21 cellular contexts compared by ENCODE assay signal in genomic region chr3:128062033-128062745, GRCh38. TPM values are rescaled to one million over a fixed set of nuclear protein-coding genes. Genes with fewer than 3 reads are reported as not detected.
DNase-seq lines count a peak whose midpoint lies in the region; ATAC-seq and TF ChIP-seq lines count a peak whose summit lies in the region.
"Had no signal": no experiment of that assay in that cellular context is flagged by ENCODE, and none has a peak within 500 bp of the region (broad histone marks: within the 10 kb centered on the region; RNA-seq: fewer than 3 reads in every experiment).

No MANE protein-coding gene starts in this region.

- H3K36me3 ChIP-seq in CD8-positive, alpha-beta T cell (ENCODE audit: insufficient read depth, low read length), result peaks cover 68% of the 10 kb centered on the region
- peaks cover 58% of the 10 kb centered on the region for H3K36me3 ChIP-seq in H7 (replicated peaks; ENCODE audit: control insufficient read depth, insufficient read depth, low read length)
- H3K36me3 ChIP-seq in mesenchymal stem cell (ENCODE audit: control insufficient read depth in 1 of 2, insufficient read depth in 2 of 2, low read depth in 1 of 2, low read length in 2 of 2), result peaks cover 67 to 94% of the 10 kb centered on the region in 2 experiments

- H3K27ac ChIP-seq in CD8-positive, alpha-beta T cell (ENCODE audit: low read depth, low read length), result no peak overlapping the region
- peak overlapping the region; percentile 34 for H3K27ac ChIP-seq in mesenchymal stem cell (ENCODE audit: low read length, poor library complexity, severe bottlenecking)
- H3K27ac ChIP-seq: PC-9, SK-N-MC, tibial artery had no signal

- peaks cover 1% of the 10 kb centered on the region for H3K4me1 Mint-ChIP-seq in CD8-positive, alpha-beta T cell (ENCODE audit: low read depth)
- H3K4me1 Mint-ChIP-seq in activated naive CD8-positive, alpha-beta T cell treated with anti-CD3 and anti-CD28 coated beads, Interleukin-2, amount 50 U/mL, for 24 hours, result peaks cover 2% of the 10 kb centered on the region
- no peaks in the 10 kb centered on the region for H3K4me1 Mint-ChIP-seq in progenitor cell of endocrine pancreas (ENCODE audit: low read depth)
- H3K4me1 Mint-ChIP-seq: B cell had no signal

- DNase-seq in CD8-positive, alpha-beta T cell, result no peak
- DNase-seq in H7 (peak; percentile 2), mesenchymal stem cell (no peak), progenitor cell of endocrine pancreas (ENCODE audit: low spot score, unreplicated experiment) (no peak), foreskin fibroblast (no peak), AG08396 (ENCODE audit: low spot score) (no peak)
- no peak for DNase-seq in activated naive CD8-positive, alpha-beta T cell treated with anti-CD3 and anti-CD28 coated beads, Interleukin-2, amount 50 U/mL, for 24 hours
- DNase-seq in stimulated activated CD4-positive, alpha-beta T cell treated with anti-CD3 and anti-CD28 coated beads, Interleukin-4, amount 100 ng/mL, for 4 hours, result no peak
- DNase-seq: activated CD4-positive, alpha-beta T cell treated with anti-CD3 and anti-CD28 coated beads, Interleukin-2, amount 10 ng/mL, durations not matched to agents 7 days and 5 days; activated T-cell treated with anti-CD3 and anti-CD28 coated beads, Interleukin-2, amount 50 U/mL, for 48 hours; GF-D8; NCI-H1436; NCI-H2171 treated with DMSO at 0.1 percent for 48 hours; NCI-H774; PC-9; posterior cingulate gyrus; tibial artery had no signal

- H4K8ac ChIP-seq in mesenchymal stem cell (ENCODE audit: low read length), result no peak overlapping the region

- H3K4me2 ChIP-seq in mesenchymal stem cell (ENCODE audit: low read length, poor library complexity, severe bottlenecking), result no peak overlapping the region
- H3K4me2 ChIP-seq: PC-9, smooth muscle cell had no signal

- no peak overlapping the region for H2BK12ac ChIP-seq in mesenchymal stem cell (ENCODE audit: low read length in 2 of 2)

- no peak overlapping the region for H2BK5ac ChIP-seq in mesenchymal stem cell (ENCODE audit: low read depth, low read length, poor library complexity, severe bottlenecking)

- peak overlapping the region; percentile 61 for H3K9ac ChIP-seq in mesenchymal stem cell (ENCODE audit: low read length)

- no peak for ATAC-seq in CD8-positive, alpha-beta T cell
- peak; percentile 18 for ATAC-seq in activated naive CD8-positive, alpha-beta T cell treated with anti-CD3 and anti-CD28 coated beads, Interleukin-2, amount 50 U/mL, for 24 hours

- no peak overlapping the region for H2BK15ac ChIP-seq in mesenchymal stem cell (ENCODE audit: low read depth, poor library complexity, severe bottlenecking)

- peaks cover 33% of the 10 kb centered on the region for H3K79me1 ChIP-seq in mesenchymal stem cell (replicated peaks; ENCODE audit: low read length, poor library complexity, severe bottlenecking)

- no peak for TF ChIP-seq CTCF in CD8-positive, alpha-beta T cell (IDR thresholded peaks at IDR 0.05)
- TF ChIP-seq CTCF in progenitor cell of endocrine pancreas (IDR thresholded peaks at IDR 0.05; ENCODE audit: unreplicated experiment) (no peak), foreskin fibroblast (IDR thresholded peaks at IDR 0.05; ENCODE audit: low read depth, low read length) (no peak)

- H3K4me1 ChIP-seq in CD8-positive, alpha-beta T cell (ENCODE audit: insufficient read depth, low read length), result no peaks in the 10 kb centered on the region
- peaks cover 7% of the 10 kb centered on the region for H3K4me1 ChIP-seq in mesenchymal stem cell (ENCODE audit: control insufficient read depth, insufficient read depth, low read depth, low read length)
- H3K4me1 ChIP-seq: HAP-1 had no signal

- no peak overlapping the region for H2BK120ac ChIP-seq in mesenchymal stem cell (ENCODE audit: low read depth, low read length)

- CTCF ChIA-PET in CD8-positive, alpha-beta T cell (lab: Charles Lee), result interaction anchor here (1.1 kb wide), 1 partner anchor 12 kb away, joined by 3 read pairs; no protein-coding TSS in a partner anchor

- POLR2A ChIA-PET in CD8-positive, alpha-beta T cell (lab: Charles Lee), result no interaction called here

- H3K27ac Mint-ChIP-seq in CD8-positive, alpha-beta T cell, result peak overlapping the region; percentile 17
- peak overlapping the region; percentile 5 for H3K27ac Mint-ChIP-seq in activated naive CD8-positive, alpha-beta T cell treated with anti-CD3 and anti-CD28 coated beads, Interleukin-2, amount 50 U/mL, for 24 hours
- H3K27ac Mint-ChIP-seq in progenitor cell of endocrine pancreas, result no peak overlapping the region
- H3K27ac Mint-ChIP-seq: activated CD4-positive, alpha-beta T cell treated with anti-CD3 and anti-CD28 coated beads, Interleukin-2, amount 10 ng/mL, durations not matched to agents 7 days and 5 days; B cell had no signal

- H2AFZ ChIP-seq in mesenchymal stem cell (ENCODE audit: low read depth, low read length), result no peak overlapping the region
- H2AFZ ChIP-seq: PC-9 had no signal

- H2AK5ac ChIP-seq in mesenchymal stem cell (ENCODE audit: low read length, severe bottlenecking), result no peak overlapping the region

- intact Hi-C loops in CD8-positive, alpha-beta T cell (cut with DNase I, micrococcal nuclease), result no loop called here

- WGBS in mesenchymal stem cell, result 79% methylated on average over 7 of the region's 8 CpGs

- no peak overlapping the region for H3K18ac ChIP-seq in mesenchymal stem cell (ENCODE audit: low read depth in 1 of 2, low read length in 2 of 2)

- H3K14ac ChIP-seq in mesenchymal stem cell (ENCODE audit: low read length in 2 of 2), result no peak overlapping the region

- H3K9me3 ChIP-seq in CD8-positive, alpha-beta T cell (ENCODE audit: low read length), result no peaks in the 10 kb centered on the region
- no peaks in the 10 kb centered on the region for H3K9me3 ChIP-seq in mesenchymal stem cell (ENCODE audit: control insufficient read depth, low read length)
- H3K9me3 ChIP-seq: HAP-1, tibial artery had no signal

- no peak overlapping the region for H3K4me3 ChIP-seq in CD8-positive, alpha-beta T cell (ENCODE audit: low read depth, low read length)
- H3K4me3 ChIP-seq in H7 (ENCODE audit: insufficient read depth, low read depth, low read length) (no peak overlapping the region), mesenchymal stem cell (ENCODE audit: insufficient read depth in 1 of 2, low read depth in 1 of 2, low read length in 2 of 2) (no peak overlapping the region), foreskin fibroblast (ENCODE audit: low read depth in 1 of 2, low read length in 2 of 2) (no peak overlapping the region)
- H3K4me3 ChIP-seq: HAP-1, PC-9, SK-N-MC, smooth muscle cell, tibial artery had no signal

- no peak overlapping the region for H3K4me3 Mint-ChIP-seq in CD8-positive, alpha-beta T cell
- H3K4me3 Mint-ChIP-seq in activated naive CD8-positive, alpha-beta T cell treated with anti-CD3 and anti-CD28 coated beads, Interleukin-2, amount 50 U/mL, for 24 hours, result no peak overlapping the region
- no peak overlapping the region for H3K4me3 Mint-ChIP-seq in progenitor cell of endocrine pancreas (ENCODE audit: low read depth)
- H3K4me3 Mint-ChIP-seq: activated CD4-positive, alpha-beta T cell treated with anti-CD3 and anti-CD28 coated beads, Interleukin-2, amount 10 ng/mL, durations not matched to agents 7 days and 5 days; B cell had no signal

- H4K91ac ChIP-seq in mesenchymal stem cell (ENCODE audit: low read length), result no peak overlapping the region

- no peak overlapping the region for H3K4ac ChIP-seq in mesenchymal stem cell (ENCODE audit: low read depth in 1 of 2, low read length in 2 of 2)

- H3K27me3 ChIP-seq in CD8-positive, alpha-beta T cell (ENCODE audit: insufficient read depth, low read length), result no peaks in the 10 kb centered on the region
- H3K27me3 ChIP-seq in H7 (ENCODE audit: control insufficient read depth, insufficient read depth, low read length) (no peaks in the 10 kb centered on the region), mesenchymal stem cell (ENCODE audit: control insufficient read depth in 1 of 2, insufficient read depth in 1 of 2, low read length in 2 of 2) (no peaks in the 10 kb centered on the region)
- H3K27me3 ChIP-seq: tibial artery had no signal

- H3K36me3 Mint-ChIP-seq in CD8-positive, alpha-beta T cell, result peaks cover 91% of the 10 kb centered on the region
- H3K36me3 Mint-ChIP-seq in activated naive CD8-positive, alpha-beta T cell treated with anti-CD3 and anti-CD28 coated beads, Interleukin-2, amount 50 U/mL, for 24 hours (ENCODE audit: low read depth), result peaks cover 71% of the 10 kb centered on the region
- peaks cover 41% of the 10 kb centered on the region for H3K36me3 Mint-ChIP-seq in progenitor cell of endocrine pancreas (ENCODE audit: insufficient read depth)

- H3K9me3 Mint-ChIP-seq in CD8-positive, alpha-beta T cell, result no peaks in the 10 kb centered on the region
- no peaks in the 10 kb centered on the region for H3K9me3 Mint-ChIP-seq in activated naive CD8-positive, alpha-beta T cell treated with anti-CD3 and anti-CD28 coated beads, Interleukin-2, amount 50 U/mL, for 24 hours
- H3K9me3 Mint-ChIP-seq in progenitor cell of endocrine pancreas (ENCODE audit: low read depth), result no peaks in the 10 kb centered on the region
- H3K9me3 Mint-ChIP-seq: activated CD4-positive, alpha-beta T cell treated with anti-CD3 and anti-CD28 coated beads, Interleukin-2, amount 10 ng/mL, durations not matched to agents 7 days and 5 days had no signal

- no peak overlapping the region for H3K23ac ChIP-seq in mesenchymal stem cell (ENCODE audit: low read length in 2 of 2)

- H3K27me3 Mint-ChIP-seq in CD8-positive, alpha-beta T cell (ENCODE audit: low read depth), result no peaks in the 10 kb centered on the region
- H3K27me3 Mint-ChIP-seq in activated naive CD8-positive, alpha-beta T cell treated with anti-CD3 and anti-CD28 coated beads, Interleukin-2, amount 50 U/mL, for 24 hours, result no peaks in the 10 kb centered on the region
- H3K27me3 Mint-ChIP-seq in progenitor cell of endocrine pancreas, result no peaks in the 10 kb centered on the region
- H3K27me3 Mint-ChIP-seq: activated CD4-positive, alpha-beta T cell treated with anti-CD3 and anti-CD28 coated beads, Interleukin-2, amount 10 ng/mL, durations not matched to agents 7 days and 5 days; B cell had no signal

RNA-seq across cellular contexts. Expression of gene SEC61A1, which starts 10.0 kb away (rescaled TPM):
- 100 to 1,000 TPM; 125 to 131 TPM for total RNA-seq in CD8-positive, alpha-beta T cell
- 88.9 and 121 TPM in 2 replicates for total RNA-seq in H7 (2014; rRNA removed; shearing (Covaris generic))
- 327 TPM for polyA plus RNA-seq in mesenchymal stem cell (2013, experiment 1 of 2)
- polyA plus RNA-seq in mesenchymal stem cell (2013, experiment 2 of 2), result 323 TPM
- 171 and 176 TPM in 2 replicates for total RNA-seq in progenitor cell of endocrine pancreas
